In genomic region chr18:76232813-76233212, GRCh38 we compare ENCODE assay signal across 26 cellular contexts.
"Had no signal": no experiment of that assay in that cellular context is flagged by ENCODE, and none has a peak within 500 bp of the region (broad histone marks: within the 10 kb centered on the region; RNA-seq: fewer than 3 reads in every experiment).

No MANE protein-coding gene starts in this region.

- DNase-seq: activated CD4-positive, alpha-beta T cell treated with anti-CD3 and anti-CD28 coated beads, Interleukin-2, amount 50 U/mL, for 1 hour; activated CD8-positive, alpha-beta T cell treated with anti-CD3 and anti-CD28 coated beads, Interleukin-2, amount 10 ng/mL, durations not matched to agents 7 days and 5 days; activated gamma-delta T cell; cerebellar nuclear complex; effector CD4-positive, alpha-beta T cell; erythroblast; foreskin melanocyte; immature natural killer cell; kidney glomerular epithelial cell; left ventricle myocardium inferior; midbrain; nucleus accumbens; stimulated activated CD4-positive, alpha-beta T cell treated with anti-CD3 and anti-CD28 coated beads, Interleukin-4, amount 100 ng/mL, for 1 hour; stimulated activated naive CD4-positive, alpha-beta T cell treated with Interleukin-2 at 50 U/mL for 16 hours had no signal

- H3K4me1 Mint-ChIP-seq: activated naive CD4-positive, alpha-beta T cell treated with anti-CD3 and anti-CD28 coated beads, Interleukin-2, amount 50 U/mL, for 24 hours; immature natural killer cell had no signal

- H3K4me3 ChIP-seq: ascending aorta, hepatocyte, left ventricle myocardium inferior, thoracic aorta, vagina had no signal

- H3K79me2 ChIP-seq: hepatocyte had no signal

- H3K4me3 Mint-ChIP-seq: activated CD8-positive, alpha-beta T cell treated with anti-CD3 and anti-CD28 coated beads, Interleukin-2, amount 10 ng/mL, durations not matched to agents 7 days and 5 days; activated naive CD4-positive, alpha-beta T cell treated with anti-CD3 and anti-CD28 coated beads, Interleukin-2, amount 50 U/mL, for 24 hours; activated T-helper 1 cell treated with anti-CD3 and anti-CD28 coated beads, Interleukin-12 subunit alpha, Interleukin-12 subunit beta, Interleukin-2, Interleukin-4 antibody, amounts not matched to agents 30 ng/mL and 10 ng/mL and 1 ng/mL, durations not matched to agents 14 hours and 24 hours and 36 hours; dendritic cell treated with granulocyte-macrophage colony-stimulating factor and Interleukin-4, amounts not matched to agents 40 ng/mL and 50 ng/mL, for 4 days; immature natural killer cell; T-helper 2 cell treated with Interferon-gamma antibody and Interleukin-4, amounts not matched to agents 5 μg/mL and 100 μg/mL, for 36 hours; type B pancreatic cell had no signal

- ATAC-seq: activated CD4-positive, CD25-positive, alpha-beta regulatory T cell treated with anti-CD3 and anti-CD28 coated beads, Interleukin-2, amount 50 U/mL, for 24 hours; activated CD8-positive, alpha-beta T cell treated with anti-CD3 and anti-CD28 coated beads, Interleukin-2, amount 10 ng/mL, durations not matched to agents 7 days and 5 days; sciatic nerve had no signal

- H3K9me3 ChIP-seq: vagina had no signal

- H3K27ac Mint-ChIP-seq: activated CD8-positive, alpha-beta T cell treated with anti-CD3 and anti-CD28 coated beads, Interleukin-2, amount 10 ng/mL, durations not matched to agents 7 days and 5 days; activated naive CD4-positive, alpha-beta T cell treated with anti-CD3 and anti-CD28 coated beads, Interleukin-2, amount 50 U/mL, for 24 hours; activated T-helper 1 cell treated with anti-CD3 and anti-CD28 coated beads, Interleukin-12 subunit alpha, Interleukin-12 subunit beta, Interleukin-2, Interleukin-4 antibody, amounts not matched to agents 30 ng/mL and 10 ng/mL and 1 ng/mL, durations not matched to agents 14 hours and 24 hours and 36 hours; dendritic cell treated with granulocyte-macrophage colony-stimulating factor and Interleukin-4, amounts not matched to agents 40 ng/mL and 50 ng/mL, for 4 days; immature natural killer cell; T-helper 2 cell treated with Interferon-gamma antibody and Interleukin-4, amounts not matched to agents 5 μg/mL and 100 μg/mL, for 36 hours; type B pancreatic cell had no signal

- H3K36me3 ChIP-seq: ascending aorta, left ventricle myocardium inferior, thoracic aorta, vagina had no signal

- H3K36me3 Mint-ChIP-seq: activated naive CD4-positive, alpha-beta T cell treated with anti-CD3 and anti-CD28 coated beads, Interleukin-2, amount 50 U/mL, for 24 hours; immature natural killer cell; type B pancreatic cell had no signal

- H3K27ac ChIP-seq: ascending aorta, hepatocyte, left ventricle myocardium inferior, thoracic aorta, vagina, VCaP had no signal

- H2AFZ ChIP-seq: hepatocyte had no signal

- H3K4me2 ChIP-seq: hepatocyte had no signal

- H3K27me3 ChIP-seq: ascending aorta, hepatocyte, vagina had no signal

- H3K4me1 ChIP-seq: ascending aorta, left ventricle myocardium inferior had no signal
